In the genomic region with DNA sequence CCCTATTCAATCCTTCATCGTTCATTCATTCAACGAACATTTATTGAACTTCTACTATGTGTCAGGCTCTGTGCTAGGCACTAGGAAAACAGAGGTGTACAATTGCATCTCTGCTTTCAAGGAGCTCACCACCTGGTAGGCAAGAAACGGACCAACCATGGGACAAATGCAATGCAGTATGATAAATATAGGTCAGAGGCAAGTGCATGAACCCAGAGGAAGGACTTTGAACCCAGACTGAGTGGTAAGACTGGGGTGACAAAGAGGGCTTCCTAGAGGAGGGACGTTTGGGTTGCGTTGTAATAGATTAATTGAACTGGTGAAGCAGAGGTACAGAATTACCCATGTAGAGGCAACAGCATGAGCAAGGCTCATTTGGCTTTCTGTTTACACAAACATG, we compare ENCODE assay signal across 21 cellular contexts. TPM values are rescaled to one million over a fixed set of nuclear protein-coding genes. Genes with fewer than 3 reads are reported as not detected.
DNase-seq lines count a peak whose midpoint lies in the region; ATAC-seq and TF ChIP-seq lines count a peak whose summit lies in the region.
"Had no signal": no experiment of that assay in that cellular context is flagged by ENCODE, and none has a peak within 500 bp of the region (broad histone marks: within the 10 kb centered on the region; RNA-seq: fewer than 3 reads in every experiment).

No MANE protein-coding gene starts in this region.

- H3K4me3 ChIP-seq in upper lobe of right lung (no peak overlapping the region), ascending aorta (no peak overlapping the region)
- H3K4me3 ChIP-seq: right atrium auricular region, thoracic aorta had no signal

- peak; percentile 19 for DNase-seq in stimulated activated CD4-positive, alpha-beta T cell treated with anti-CD3 and anti-CD28 coated beads, Interleukin-4, amount 100 ng/mL, for 24 hours
- DNase-seq in stimulated activated CD4-positive, alpha-beta T cell treated with anti-CD3 and anti-CD28 coated beads, Interleukin-4, amount 100 ng/mL, for 4 hours, result no peak
- no peak for DNase-seq in T-helper 17 cell
- peak; percentile 30 for DNase-seq in central memory CD4-positive, alpha-beta T cell
- DNase-seq in upper lobe of right lung, result no peak
- no peak for DNase-seq in ascending aorta (ENCODE audit: low spot score in 2 of 2)
- no peak for DNase-seq in endothelial cell (ENCODE audit: low spot score)
- DNase-seq: AML-193; caudate nucleus; hippocampal formation; kidney glomerular epithelial cell; NCI-H1436 treated with DMSO at 0.1 percent for 48 hours; NCI-H446 treated with DMSO at 0.1 percent for 48 hours; occipital lobe; SHP77; stimulated activated CD4-positive, alpha-beta T cell treated with anti-CD3 and anti-CD28 coated beads, Interleukin-2, amount 100 ng/mL, for 24 hours had no signal

- H3K4me1 Mint-ChIP-seq in T-helper 17 cell (peaks cover 61% of the 10 kb centered on the region), endothelial cell (ENCODE audit: unreplicated experiment) (peaks cover 9% of the 10 kb centered on the region)
- H3K4me1 Mint-ChIP-seq: mesothelial cell of epicardium had no signal

- no peaks in the 10 kb centered on the region for H3K9me3 ChIP-seq in T-helper 17 cell (ENCODE audit: control insufficient read depth, low read length, poor library complexity, severe bottlenecking)
- no peaks in the 10 kb centered on the region for H3K9me3 ChIP-seq in upper lobe of right lung
- H3K9me3 ChIP-seq in ascending aorta, result no peaks in the 10 kb centered on the region
- H3K9me3 ChIP-seq: right atrium auricular region, thoracic aorta had no signal

- H3K27me3 ChIP-seq in upper lobe of right lung, result no peaks in the 10 kb centered on the region
- no peaks in the 10 kb centered on the region for H3K27me3 ChIP-seq in ascending aorta
- H3K27me3 ChIP-seq: right atrium auricular region had no signal

- H3K4me3 Mint-ChIP-seq in T-helper 17 cell (peak overlapping the region; percentile 83), endothelial cell (ENCODE audit: unreplicated experiment) (no peak overlapping the region)
- H3K4me3 Mint-ChIP-seq: mesothelial cell of epicardium had no signal

- H3K27me3 Mint-ChIP-seq in T-helper 17 cell, result no peaks in the 10 kb centered on the region
- peaks cover 2% of the 10 kb centered on the region for H3K27me3 Mint-ChIP-seq in endothelial cell (ENCODE audit: unreplicated experiment)

- H3K4me1 ChIP-seq in upper lobe of right lung, result peaks cover 4% of the 10 kb centered on the region
- H3K4me1 ChIP-seq in ascending aorta, result no peaks in the 10 kb centered on the region
- H3K4me1 ChIP-seq: right atrium auricular region had no signal

- ATAC-seq in T-helper 17 cell, result peak; percentile 29
- no peak for ATAC-seq in upper lobe of right lung
- ATAC-seq in HG03097 (IDR thresholded peaks at IDR 0.05; ENCODE audit: low FRiP score, unreplicated experiment), result no peak

- H3K36me3 Mint-ChIP-seq in T-helper 17 cell (ENCODE audit: low read depth) (peaks cover 7% of the 10 kb centered on the region), endothelial cell (ENCODE audit: low read depth, unreplicated experiment) (no peaks in the 10 kb centered on the region)

- H3K36me3 ChIP-seq in upper lobe of right lung (no peaks in the 10 kb centered on the region), ascending aorta (no peaks in the 10 kb centered on the region)
- H3K36me3 ChIP-seq: right atrium auricular region, thoracic aorta had no signal

- H3K9me3 Mint-ChIP-seq in endothelial cell (ENCODE audit: unreplicated experiment), result no peaks in the 10 kb centered on the region

- TF ChIP-seq CTCF in upper lobe of right lung (IDR thresholded peaks at IDR 0.05) (no peak), ascending aorta (IDR thresholded peaks at IDR 0.05) (no peak), endothelial cell (IDR thresholded peaks at IDR 0.05; ENCODE audit: unreplicated experiment) (no peak)

- H3K27ac Mint-ChIP-seq in T-helper 17 cell (peak overlapping the region; percentile 98), endothelial cell (ENCODE audit: unreplicated experiment) (no peak overlapping the region)
- H3K27ac Mint-ChIP-seq: mesothelial cell of epicardium had no signal

- H3K27ac ChIP-seq in upper lobe of right lung, result peak overlapping the region; percentile 42
- H3K27ac ChIP-seq in ascending aorta, result no peak overlapping the region
- H3K27ac ChIP-seq: right atrium auricular region, thoracic aorta had no signal

- intact Hi-C loops in upper lobe of right lung (cut with DNase I) (no loop called here), ascending aorta (cut with DNase I) (no loop called here)

RNA-seq across cellular contexts. Expression of a gene that starts 16.4 kb away (rescaled TPM):
- total RNA-seq in T-helper 17 cell (100 to 1,000 TPM; 152 to 172 TPM), upper lobe of right lung (11.4 TPM), ascending aorta (not detected), endothelial cell (ENCODE audit: unreplicated experiment) (not detected)
- total RNA-seq: H4, mesothelial cell of epicardium, occipital lobe had no signal

Comparison
In these comparisons a context has a peak if more than half of its experiments do, and no peak if none do; other contexts are left out.
1. DNase-seq: peak in stimulated activated CD4-positive, alpha-beta T cell treated with anti-CD3 and anti-CD28 coated beads, Interleukin-4, amount 100 ng/mL, for 24 hours (single experiment) and central memory CD4-positive, alpha-beta T cell (single experiment); none in stimulated activated CD4-positive, alpha-beta T cell treated with anti-CD3 and anti-CD28 coated beads, Interleukin-4, amount 100 ng/mL, for 4 hours (0 of 2), T-helper 17 cell (0 of 3), upper lobe of right lung (single experiment), ascending aorta (0 of 2) and endothelial cell (single experiment).
2. RNA of a gene that starts 16.4 kb away (total RNA-seq): 152 to 172 TPM in T-helper 17 cell and 11.4 TPM in upper lobe of right lung (single experiment); not detected in ascending aorta (single experiment) and not detected in endothelial cell (single experiment); every median in the first group is over 10 times any median in the second.